28 cellular contexts compared by ENCODE assay signal in the genomic region with DNA sequence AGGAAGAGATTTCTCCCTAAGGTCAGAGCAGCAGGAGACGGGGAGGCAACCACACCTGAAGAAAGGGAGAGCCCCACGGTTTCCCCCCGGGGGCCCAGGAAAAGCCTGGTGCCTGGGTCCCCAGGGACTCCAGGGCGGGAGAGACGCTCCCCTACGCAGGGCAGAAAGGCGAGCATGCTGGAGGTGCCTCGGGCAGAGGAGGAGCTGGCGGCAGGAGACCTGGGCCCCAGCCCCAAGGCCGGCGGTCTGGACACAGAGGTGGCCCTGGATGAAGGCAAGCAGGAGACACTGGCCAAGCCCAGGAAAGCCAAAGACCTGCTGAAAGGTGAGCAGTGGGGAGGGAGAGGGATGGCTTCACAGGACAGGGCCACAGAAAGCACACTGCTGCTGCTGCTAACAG. TPM values are rescaled to one million over a fixed set of nuclear protein-coding genes. Genes with fewer than 3 reads are reported as not detected.
DNase-seq lines count a peak whose midpoint lies in the region; ATAC-seq, FAIRE-seq and TF ChIP-seq lines count a peak whose summit lies in the region.
"Had no signal": no experiment of that assay in that cellular context is flagged by ENCODE, and none has a peak within 500 bp of the region (broad histone marks: within the 10 kb centered on the region; RNA-seq: fewer than 3 reads in every experiment).

No MANE protein-coding gene starts in this region.

- H3K9ac ChIP-seq in HCT116 (ENCODE audit: low read length) = peak overlapping the region; percentile 41

- H3K4me1 ChIP-seq in HCT116 (ENCODE audit: control insufficient read depth in 1 of 2, insufficient read depth in 2 of 2, low read length in 2 of 2) = peaks cover 29 to 38% of the 10 kb centered on the region in 2 experiments
- peaks cover 25% of the 10 kb centered on the region for H3K4me1 ChIP-seq in psoas muscle
- H3K4me1 ChIP-seq in small intestine (ENCODE audit: control insufficient read depth in 2 of 2, insufficient read depth in 1 of 2, low read depth in 1 of 2, low read length in 1 of 2) = no peaks in the 10 kb centered on the region
- H3K4me1 ChIP-seq: BE2C had no signal

- ATAC-seq in HCT116 (0 out of 2 replicates have a peak, but pooled peaks have one; percentile 3), psoas muscle (no peak)
- ATAC-seq: GM12878 had no signal

- RAD21 ChIA-PET in HCT116 (lab: Charles Lee; ENCODE audit: low non-redundant PET in 1 of 2, low total read pairs in 2 of 2, uncharacterized antibody in 2 of 2, unreplicated experiment in 2 of 2) = no interaction called here

- POLR2A ChIA-PET in HCT116 (lab: Charles Lee) (no interaction called here), GM10248 (lab: Yijun Ruan, JAX) (no interaction called here)

- H3K36me3 ChIP-seq in HCT116 (ENCODE audit: control insufficient read depth in 1 of 2, insufficient read depth in 2 of 2, low read length in 2 of 2) (no peaks in the 10 kb centered on the region), psoas muscle (ENCODE audit: insufficient read depth in 1 of 2, low read depth in 1 of 2) (peaks cover 7 to 81% of the 10 kb centered on the region in 2 donors), small intestine (ENCODE audit: control insufficient read depth in 2 of 2, insufficient read depth in 2 of 2, low read length in 2 of 2) (no peaks in the 10 kb centered on the region)
- H3K36me3 ChIP-seq: BE2C had no signal

- H3K4me3 ChIP-seq in HCT116 (replicated peaks in 1 of 2; ENCODE audit: low read depth in 1 of 2, low read length in 2 of 2) (no peak overlapping the region), coronary artery (no peak overlapping the region), psoas muscle (no peak overlapping the region), small intestine (ENCODE audit: low read depth in 1 of 2, low read length in 2 of 2) (no peak overlapping the region)
- H3K4me3 ChIP-seq: GM12878, K562 had no signal

- peak overlapping the region; percentile 74 for H3K4me2 ChIP-seq in HCT116 (ENCODE audit: low read length)

- H3K9me3 ChIP-seq in HCT116 (ENCODE audit: control insufficient read depth in 1 of 2, insufficient read depth in 1 of 2, low read depth in 1 of 2, low read length in 2 of 2) = no peaks in the 10 kb centered on the region
- H3K9me3 ChIP-seq in psoas muscle = no peaks in the 10 kb centered on the region
- no peaks in the 10 kb centered on the region for H3K9me3 ChIP-seq in small intestine (ENCODE audit: control insufficient read depth, low read depth)
- H3K9me3 ChIP-seq: BE2C had no signal

- BruUV-seq in HCT116 (replicated peaks; lab: Mats Ljungman, UMichigan) = no TSS peak

- no peak for FAIRE-seq in small intestine (lab: Jason Lieb, UNC)
- FAIRE-seq: GM12878, K562 had no signal

- no peaks in the 10 kb centered on the region for H3K9me2 ChIP-seq in HCT116 (ENCODE audit: insufficient read depth)

- no peak for TF ChIP-seq RAD21 in HCT116 (IDR thresholded peaks at IDR 0.05; ENCODE audit: low read depth)

- TF ChIP-seq CTCF in C4-2B (conservative IDR thresholded peaks at IDR 0.05) (no peak), HCT116 (IDR thresholded peaks at IDR 0.05 in 2 of 3, conservative IDR thresholded peaks at IDR 0.05 in 1 of 3; ENCODE audit: borderline replicate concordance in 1 of 3, insufficient read depth in 1 of 3, low read depth in 2 of 3, low read length in 2 of 3) (no peak), coronary artery (IDR thresholded peaks at IDR 0.05) (no peak), psoas muscle (IDR thresholded peaks at IDR 0.05) (no peak), GM10248 (IDR thresholded peaks at IDR 0.05; ENCODE audit: control extremely low read depth, extremely low read depth, low read depth, missing control alignments) (no peak)

- WGBS in psoas muscle, 3 donors = 86 to 95% (median 92%) methylated on average over 11 of the region's 11 CpGs
- WGBS in small intestine, 3 donors = 86 to 95% (median 86%) methylated on average over 7 to 11 of the region's 11 CpGs

- no peak overlapping the region for H2AFZ ChIP-seq in HCT116 (ENCODE audit: low read depth, low read length, poor library complexity, severe bottlenecking)

- CTCF ChIA-PET in HCT116 (lab: Charles Lee) = interaction anchor here (1.5 kb wide), 1 partner anchor 12 kb away, joined by 3 read pairs; no protein-coding TSS in a partner anchor
- CTCF ChIA-PET in GM10248 (lab: Yijun Ruan, JAX) = no interaction called here

- no peaks in the 10 kb centered on the region for H4K20me1 ChIP-seq in HCT116 (ENCODE audit: insufficient read depth)

- no peaks in the 10 kb centered on the region for H3K79me2 ChIP-seq in HCT116 (ENCODE audit: insufficient read depth, low read length)

- no peaks in the 10 kb centered on the region for H3K27me3 ChIP-seq in HCT116 (ENCODE audit: insufficient read depth, low read length)
- no peaks in the 10 kb centered on the region for H3K27me3 ChIP-seq in psoas muscle (ENCODE audit: insufficient read depth in 3 of 3, low read length in 2 of 3)
- no peaks in the 10 kb centered on the region for H3K27me3 ChIP-seq in small intestine (ENCODE audit: control insufficient read depth in 2 of 2, insufficient read depth in 2 of 2, low read length in 2 of 2)
- H3K27me3 ChIP-seq: BE2C had no signal

- H3K27ac ChIP-seq in C4-2B = peak overlapping the region; percentile 89
- peak overlapping the region; percentile 55; the same call in 1 of the 2 replicates for H3K27ac ChIP-seq in HCT116 (ENCODE audit: low read depth, low read length)
- H3K27ac ChIP-seq in coronary artery = no peak overlapping the region
- H3K27ac ChIP-seq in psoas muscle = peak overlapping the region; percentile 46
- H3K27ac ChIP-seq in small intestine (ENCODE audit: low read depth in 1 of 2, low read length in 1 of 2) = no peak overlapping the region

- DNase-seq in HCT116 (ENCODE audit: low read depth, low spot score) = no peak
- peak; percentile 67 for DNase-seq in coronary artery (ENCODE audit: low spot score)
- DNase-seq in psoas muscle = no peak
- DNase-seq in mesenteric fat pad (ENCODE audit: low spot score) = no peak
- DNase-seq in GM10248 (ENCODE audit: extremely low spot score) = no peak
- DNase-seq in small intestine = no peak
- DNase-seq: BE2C; CD4-positive, CD25-positive, alpha-beta regulatory T cell; COR-L47; DMS 273 treated with DMSO at 0.1 percent for 48 hours; DMS79 treated with DMSO at 0.1 percent for 48 hours; H9; MM.1S; NCI-H1048; NCI-H1436 treated with DMSO at 0.1 percent for 48 hours; NCI-H1930; NCI-H2227 treated with DMSO at 0.1 percent for 48 hours; NCI-H524; NCI-H774; NK-92 treated with Interleukin-12 subunit alpha and Interleukin-12 subunit beta, amount 100 ng/mL, for 24 hours; Right ventricle myocardium superior had no signal

- intact Hi-C loops in HCT116 (cut with micrococcal nuclease) (no loop called here), psoas muscle (cut with DNase I) (no loop called here)

- no peak for TF ChIP-seq POLR2A in HCT116 (IDR thresholded peaks at IDR 0.05; ENCODE audit: borderline replicate concordance, extremely low read depth, insufficient read depth, insufficient read length)

TF ChIP-seq in HCT116, 20 proteins besides CTCF, POLR2A, EP300 and RAD21:
- no peak for TF ChIP-seq TCF7L2 (IDR thresholded peaks at IDR 0.05; ENCODE audit: borderline replicate concordance, extremely low read depth, insufficient read depth, insufficient read length)
- no peak for TF ChIP-seq EGR1 (IDR thresholded peaks at IDR 0.05; ENCODE audit: low read depth)
- no peak for TF ChIP-seq FOSL1 (IDR thresholded peaks at IDR 0.05; ENCODE audit: low read depth)

RNA-seq across cellular contexts. Expression of a gene that starts 26.2 kb away (rescaled TPM):
- total RNA-seq in HCT116 (2021; ENCODE audit: unreplicated experiment) = not detected
- 0.02 TPM in 1 of 2 replicates, not detected in the other for polyA plus RNA-seq in HCT116 (2012)
- 1 to 10 TPM in 1 of 4 donors, under 1 TPM in 3; 0.23 to 1.9 (median 0.44) TPM for total RNA-seq in psoas muscle
- under 1 TPM; 0.13 to 0.34 (median 0.21) TPM for polyA plus RNA-seq in psoas muscle
- total RNA-seq in mesenteric fat pad = 0.19 TPM
- polyA plus RNA-seq in small intestine = 10 to 100 TPM in 2 of 3 donors, 1 to 10 TPM in 1; 4.4 to 64.6 (median 34.6) TPM
- total RNA-seq: A673; CD4-positive, CD25-positive, alpha-beta regulatory T cell; GM12878; K562; LHCN-M2; OCI-LY7; SK-MEL-5 had no signal
- polyA plus RNA-seq: CD4-positive, CD25-positive, alpha-beta regulatory T cell; GM12878 had no signal

RNA-seq across cellular contexts. Expression of a gene that starts 41.1 kb away (rescaled TPM):
- total RNA-seq in HCT116 (2021; ENCODE audit: unreplicated experiment) (2.0 TPM), psoas muscle (100 to 1,000 TPM; 199 to 461 (median 304) TPM), mesenteric fat pad (2.7 TPM)
- 1.5 and 1.7 TPM in 2 replicates for polyA plus RNA-seq in HCT116 (2012)
- polyA plus RNA-seq in psoas muscle (100 to 1,000 TPM in 2 of 3 donors, 10 to 100 TPM in 1; 75.7 to 357 (median 117) TPM), small intestine (1 to 10 TPM in 1 of 3 donors, under 1 TPM in 2; 0.22 to 1.3 (median 0.54) TPM)
- polyA plus RNA-seq: CD4-positive, CD25-positive, alpha-beta regulatory T cell had no signal

Comparison
In these comparisons a context has a peak if more than half of its experiments do, and no peak if none do; other contexts are left out.
1. H3K27ac ChIP-seq: peak in C4-2B (single experiment), HCT116 (single experiment) and psoas muscle (single experiment); none in coronary artery (0 of 2) and small intestine (0 of 2).
2. RNA of a gene that starts 41.1 kb away (total RNA-seq): 199 to 461 TPM in psoas muscle; 2.7 TPM in mesenteric fat pad (single experiment) and 2.0 TPM in HCT116 (single experiment); every median in the first group is over 10 times any median in the second.